Comparison of ENCODE assay signal across 8 cellular contexts in genomic region chr4:38856524-38857337, GRCh38. TPM values are rescaled to one million over a fixed set of nuclear protein-coding genes. Genes with fewer than 3 reads are reported as not detected.
A peak's percentile ranks its signal among the peaks of the same experiment; 100 is the strongest.
DNase-seq lines count a peak whose midpoint lies in the region; ATAC-seq lines count a peak whose summit lies in the region.

A gene with protein sequence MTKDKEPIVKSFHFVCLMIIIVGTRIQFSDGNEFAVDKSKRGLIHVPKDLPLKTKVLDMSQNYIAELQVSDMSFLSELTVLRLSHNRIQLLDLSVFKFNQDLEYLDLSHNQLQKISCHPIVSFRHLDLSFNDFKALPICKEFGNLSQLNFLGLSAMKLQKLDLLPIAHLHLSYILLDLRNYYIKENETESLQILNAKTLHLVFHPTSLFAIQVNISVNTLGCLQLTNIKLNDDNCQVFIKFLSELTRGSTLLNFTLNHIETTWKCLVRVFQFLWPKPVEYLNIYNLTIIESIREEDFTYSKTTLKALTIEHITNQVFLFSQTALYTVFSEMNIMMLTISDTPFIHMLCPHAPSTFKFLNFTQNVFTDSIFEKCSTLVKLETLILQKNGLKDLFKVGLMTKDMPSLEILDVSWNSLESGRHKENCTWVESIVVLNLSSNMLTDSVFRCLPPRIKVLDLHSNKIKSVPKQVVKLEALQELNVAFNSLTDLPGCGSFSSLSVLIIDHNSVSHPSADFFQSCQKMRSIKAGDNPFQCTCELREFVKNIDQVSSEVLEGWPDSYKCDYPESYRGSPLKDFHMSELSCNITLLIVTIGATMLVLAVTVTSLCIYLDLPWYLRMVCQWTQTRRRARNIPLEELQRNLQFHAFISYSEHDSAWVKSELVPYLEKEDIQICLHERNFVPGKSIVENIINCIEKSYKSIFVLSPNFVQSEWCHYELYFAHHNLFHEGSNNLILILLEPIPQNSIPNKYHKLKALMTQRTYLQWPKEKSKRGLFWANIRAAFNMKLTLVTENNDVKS (minus strand): TSS chr4:38856817. CDS start chr4:38829473, 27,344 bp downstream.

- H3K4me3 Mint-ChIP-seq in activated CD4-positive, alpha-beta T cell treated with anti-CD3 and anti-CD28 coated beads, Interleukin-2, amount 10 ng/mL, durations not matched to agents 7 days and 5 days: peak within 1 kb of the TSS; percentile 72
- H3K4me3 Mint-ChIP-seq in stimulated activated naive CD8-positive, alpha-beta T cell treated with anti-CD3 and anti-CD28 coated beads, Interleukin-15, amount 100 ng/mL, for 72 hours: peak within 1 kb of the TSS; percentile 66 to 76

- peak within 1 kb of the TSS; percentile 99 for H3K4me3 ChIP-seq in GM08714 (ENCODE audit: low read length)
- H3K4me3 ChIP-seq in effector memory CD4-positive, alpha-beta T cell (ENCODE audit: insufficient read depth, low read depth, low read length, poor library complexity, severe bottlenecking): peak within 1 kb of the TSS; percentile 22

- H3K27ac Mint-ChIP-seq in activated CD4-positive, alpha-beta T cell treated with anti-CD3 and anti-CD28 coated beads, Interleukin-2, amount 10 ng/mL, durations not matched to agents 7 days and 5 days: peak within 1 kb of the TSS; percentile 94
- H3K27ac Mint-ChIP-seq in stimulated activated naive CD8-positive, alpha-beta T cell treated with anti-CD3 and anti-CD28 coated beads, Interleukin-15, amount 100 ng/mL, for 72 hours: peak within 1 kb of the TSS; percentile 43 to 98

- H3K27me3 ChIP-seq in effector memory CD4-positive, alpha-beta T cell (replicated peaks; ENCODE audit: control insufficient read depth, insufficient read depth, low read length, poor library complexity, severe bottlenecking): no peaks in the 10 kb centered on the region

- no peaks in the 10 kb centered on the region for H3K36me3 Mint-ChIP-seq in activated CD4-positive, alpha-beta T cell treated with anti-CD3 and anti-CD28 coated beads, Interleukin-2, amount 10 ng/mL, durations not matched to agents 7 days and 5 days (ENCODE audit: low read depth)

- peaks cover 44% of the 10 kb centered on the region for H3K4me1 Mint-ChIP-seq in activated CD4-positive, alpha-beta T cell treated with anti-CD3 and anti-CD28 coated beads, Interleukin-2, amount 10 ng/mL, durations not matched to agents 7 days and 5 days
- H3K4me1 Mint-ChIP-seq in stimulated activated naive CD8-positive, alpha-beta T cell treated with anti-CD3 and anti-CD28 coated beads, Interleukin-15, amount 100 ng/mL, for 72 hours: peaks cover 36% of the 10 kb centered on the region

- POLR2A ChIA-PET in activated CD4-positive, alpha-beta T cell treated with anti-CD3 and anti-CD28 coated beads, Interleukin-2, amount 10 ng/mL, durations not matched to agents 7 days and 5 days (lab: Charles Lee): interaction anchor here (0.6 kb wide), 1 partner anchor 20 kb away, joined by 3 read pairs; no protein-coding TSS in a partner anchor

- H3K27ac ChIP-seq in effector memory CD4-positive, alpha-beta T cell (ENCODE audit: insufficient read depth, low read length, poor library complexity, severe bottlenecking): peak within 1 kb of the TSS; percentile 9

- no peaks in the 10 kb centered on the region for H3K9me3 Mint-ChIP-seq in activated CD4-positive, alpha-beta T cell treated with anti-CD3 and anti-CD28 coated beads, Interleukin-2, amount 10 ng/mL, durations not matched to agents 7 days and 5 days
- peaks cover 0 to under 1% of the 10 kb centered on the region in 2 donors for H3K9me3 Mint-ChIP-seq in stimulated activated naive CD8-positive, alpha-beta T cell treated with anti-CD3 and anti-CD28 coated beads, Interleukin-15, amount 100 ng/mL, for 72 hours

- CTCF ChIA-PET in activated CD4-positive, alpha-beta T cell treated with anti-CD3 and anti-CD28 coated beads, Interleukin-2, amount 10 ng/mL, durations not matched to agents 7 days and 5 days (lab: Charles Lee): interaction anchor here (0.7 to 1.7 kb wide), 4 partner anchors 17 to 445 kb away, joined by 3 to 8 read pairs (median 4); no protein-coding TSS in a partner anchor

- peaks cover 7% of the 10 kb centered on the region for H3K4me1 ChIP-seq in effector memory CD4-positive, alpha-beta T cell (ENCODE audit: control insufficient read depth, insufficient read depth, low read length, poor library complexity, severe bottlenecking)

- H3K36me3 ChIP-seq in effector memory CD4-positive, alpha-beta T cell (ENCODE audit: control insufficient read depth, insufficient read depth, low read length): no peaks in the 10 kb centered on the region

- DNase-seq in NCI-H226 (peak; percentile 49), midbrain (lab: John Stamatoyannopoulos, UW) (peak; percentile 39), GM19240 (ENCODE audit: insufficient read length, low spot score) (no peak)
- peak; percentile 85 for DNase-seq in activated CD4-positive, alpha-beta T cell treated with anti-CD3 and anti-CD28 coated beads, Interleukin-2, amount 10 ng/mL, durations not matched to agents 7 days and 5 days
- DNase-seq in effector memory CD4-positive, alpha-beta T cell: peak in 2 of 3 donors; percentile 23 to 46
- peak; percentile 62 to 68 for DNase-seq in stimulated activated naive CD8-positive, alpha-beta T cell treated with anti-CD3 and anti-CD28 coated beads, Interleukin-15, amount 100 ng/mL, for 72 hours

- no peaks in the 10 kb centered on the region for H3K9me3 ChIP-seq in effector memory CD4-positive, alpha-beta T cell (ENCODE audit: control insufficient read depth, low read length)

- peak; percentile 36 for ATAC-seq in HG02623 (IDR thresholded peaks at IDR 0.05; ENCODE audit: unreplicated experiment)
- peak; percentile 57 for ATAC-seq in stimulated activated naive CD8-positive, alpha-beta T cell treated with anti-CD3 and anti-CD28 coated beads, Interleukin-15, amount 100 ng/mL, for 72 hours

- H3K27me3 Mint-ChIP-seq in activated CD4-positive, alpha-beta T cell treated with anti-CD3 and anti-CD28 coated beads, Interleukin-2, amount 10 ng/mL, durations not matched to agents 7 days and 5 days: no peaks in the 10 kb centered on the region
- peaks cover 3% of the 10 kb centered on the region for H3K27me3 Mint-ChIP-seq in stimulated activated naive CD8-positive, alpha-beta T cell treated with anti-CD3 and anti-CD28 coated beads, Interleukin-15, amount 100 ng/mL, for 72 hours

RNA-seq across cellular contexts. Expression of the gene that starts here (rescaled TPM):
- total RNA-seq in activated CD4-positive, alpha-beta T cell treated with anti-CD3 and anti-CD28 coated beads, Interleukin-2, amount 10 ng/mL, durations not matched to agents 7 days and 5 days: 1 to 10 TPM; 3.2 to 3.5 TPM
